ENCODE assay signal across 1 cellular context in genomic region chr11:96307748-96308133, GRCh38.
TF ChIP-seq lines count a peak whose summit lies in the region.

No MANE protein-coding gene starts in this region.

TF ChIP-seq in H1, 55 proteins besides CTCF, POLR2A, EP300 and RAD21:
- TF ChIP-seq, protein P1, sequence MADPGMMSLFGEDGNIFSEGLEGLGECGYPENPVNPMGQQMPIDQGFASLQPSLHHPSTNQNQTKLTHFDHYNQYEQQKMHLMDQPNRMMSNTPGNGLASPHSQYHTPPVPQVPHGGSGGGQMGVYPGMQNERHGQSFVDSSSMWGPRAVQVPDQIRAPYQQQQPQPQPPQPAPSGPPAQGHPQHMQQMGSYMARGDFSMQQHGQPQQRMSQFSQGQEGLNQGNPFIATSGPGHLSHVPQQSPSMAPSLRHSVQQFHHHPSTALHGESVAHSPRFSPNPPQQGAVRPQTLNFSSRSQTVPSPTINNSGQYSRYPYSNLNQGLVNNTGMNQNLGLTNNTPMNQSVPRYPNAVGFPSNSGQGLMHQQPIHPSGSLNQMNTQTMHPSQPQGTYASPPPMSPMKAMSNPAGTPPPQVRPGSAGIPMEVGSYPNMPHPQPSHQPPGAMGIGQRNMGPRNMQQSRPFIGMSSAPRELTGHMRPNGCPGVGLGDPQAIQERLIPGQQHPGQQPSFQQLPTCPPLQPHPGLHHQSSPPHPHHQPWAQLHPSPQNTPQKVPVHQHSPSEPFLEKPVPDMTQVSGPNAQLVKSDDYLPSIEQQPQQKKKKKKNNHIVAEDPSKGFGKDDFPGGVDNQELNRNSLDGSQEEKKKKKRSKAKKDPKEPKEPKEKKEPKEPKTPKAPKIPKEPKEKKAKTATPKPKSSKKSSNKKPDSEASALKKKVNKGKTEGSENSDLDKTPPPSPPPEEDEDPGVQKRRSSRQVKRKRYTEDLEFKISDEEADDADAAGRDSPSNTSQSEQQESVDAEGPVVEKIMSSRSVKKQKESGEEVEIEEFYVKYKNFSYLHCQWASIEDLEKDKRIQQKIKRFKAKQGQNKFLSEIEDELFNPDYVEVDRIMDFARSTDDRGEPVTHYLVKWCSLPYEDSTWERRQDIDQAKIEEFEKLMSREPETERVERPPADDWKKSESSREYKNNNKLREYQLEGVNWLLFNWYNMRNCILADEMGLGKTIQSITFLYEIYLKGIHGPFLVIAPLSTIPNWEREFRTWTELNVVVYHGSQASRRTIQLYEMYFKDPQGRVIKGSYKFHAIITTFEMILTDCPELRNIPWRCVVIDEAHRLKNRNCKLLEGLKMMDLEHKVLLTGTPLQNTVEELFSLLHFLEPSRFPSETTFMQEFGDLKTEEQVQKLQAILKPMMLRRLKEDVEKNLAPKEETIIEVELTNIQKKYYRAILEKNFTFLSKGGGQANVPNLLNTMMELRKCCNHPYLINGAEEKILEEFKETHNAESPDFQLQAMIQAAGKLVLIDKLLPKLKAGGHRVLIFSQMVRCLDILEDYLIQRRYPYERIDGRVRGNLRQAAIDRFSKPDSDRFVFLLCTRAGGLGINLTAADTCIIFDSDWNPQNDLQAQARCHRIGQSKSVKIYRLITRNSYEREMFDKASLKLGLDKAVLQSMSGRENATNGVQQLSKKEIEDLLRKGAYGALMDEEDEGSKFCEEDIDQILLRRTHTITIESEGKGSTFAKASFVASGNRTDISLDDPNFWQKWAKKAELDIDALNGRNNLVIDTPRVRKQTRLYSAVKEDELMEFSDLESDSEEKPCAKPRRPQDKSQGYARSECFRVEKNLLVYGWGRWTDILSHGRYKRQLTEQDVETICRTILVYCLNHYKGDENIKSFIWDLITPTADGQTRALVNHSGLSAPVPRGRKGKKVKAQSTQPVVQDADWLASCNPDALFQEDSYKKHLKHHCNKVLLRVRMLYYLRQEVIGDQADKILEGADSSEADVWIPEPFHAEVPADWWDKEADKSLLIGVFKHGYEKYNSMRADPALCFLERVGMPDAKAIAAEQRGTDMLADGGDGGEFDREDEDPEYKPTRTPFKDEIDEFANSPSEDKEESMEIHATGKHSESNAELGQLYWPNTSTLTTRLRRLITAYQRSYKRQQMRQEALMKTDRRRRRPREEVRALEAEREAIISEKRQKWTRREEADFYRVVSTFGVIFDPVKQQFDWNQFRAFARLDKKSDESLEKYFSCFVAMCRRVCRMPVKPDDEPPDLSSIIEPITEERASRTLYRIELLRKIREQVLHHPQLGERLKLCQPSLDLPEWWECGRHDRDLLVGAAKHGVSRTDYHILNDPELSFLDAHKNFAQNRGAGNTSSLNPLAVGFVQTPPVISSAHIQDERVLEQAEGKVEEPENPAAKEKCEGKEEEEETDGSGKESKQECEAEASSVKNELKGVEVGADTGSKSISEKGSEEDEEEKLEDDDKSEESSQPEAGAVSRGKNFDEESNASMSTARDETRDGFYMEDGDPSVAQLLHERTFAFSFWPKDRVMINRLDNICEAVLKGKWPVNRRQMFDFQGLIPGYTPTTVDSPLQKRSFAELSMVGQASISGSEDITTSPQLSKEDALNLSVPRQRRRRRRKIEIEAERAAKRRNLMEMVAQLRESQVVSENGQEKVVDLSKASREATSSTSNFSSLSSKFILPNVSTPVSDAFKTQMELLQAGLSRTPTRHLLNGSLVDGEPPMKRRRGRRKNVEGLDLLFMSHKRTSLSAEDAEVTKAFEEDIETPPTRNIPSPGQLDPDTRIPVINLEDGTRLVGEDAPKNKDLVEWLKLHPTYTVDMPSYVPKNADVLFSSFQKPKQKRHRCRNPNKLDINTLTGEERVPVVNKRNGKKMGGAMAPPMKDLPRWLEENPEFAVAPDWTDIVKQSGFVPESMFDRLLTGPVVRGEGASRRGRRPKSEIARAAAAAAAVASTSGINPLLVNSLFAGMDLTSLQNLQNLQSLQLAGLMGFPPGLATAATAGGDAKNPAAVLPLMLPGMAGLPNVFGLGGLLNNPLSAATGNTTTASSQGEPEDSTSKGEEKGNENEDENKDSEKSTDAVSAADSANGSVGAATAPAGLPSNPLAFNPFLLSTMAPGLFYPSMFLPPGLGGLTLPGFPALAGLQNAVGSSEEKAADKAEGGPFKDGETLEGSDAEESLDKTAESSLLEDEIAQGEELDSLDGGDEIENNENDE (IDR thresholded peaks at IDR 0.05; ENCODE audit: insufficient replicate concordance, low read length), result no peak
- TF ChIP-seq EZH2 (IDR thresholded peaks at IDR 0.05; ENCODE audit: low read depth, low read length, severe bottlenecking), result no peak
